Comparison of ENCODE assay signal across 1 cellular context in genomic region chr1:204359131-204359473, GRCh38.
TF ChIP-seq lines count a peak whose summit lies in the region.

No MANE protein-coding gene starts in this region.

TF ChIP-seq in WTC11, 78 proteins besides CTCF, POLR2A, EP300 and RAD21 (continued from another document):
- TF ChIP-seq ARID4B (CRISPR knock-in tag; IDR thresholded peaks at IDR 0.05; ENCODE audit: borderline replicate concordance) (no peak), MAX (CRISPR knock-in tag; IDR thresholded peaks at IDR 0.05) (no peak), ZNF121 (CRISPR knock-in tag; IDR thresholded peaks at IDR 0.05) (no peak), FOXP1 (CRISPR knock-in tag; IDR thresholded peaks at IDR 0.05; ENCODE audit: borderline replicate concordance) (no peak), IRF1 (CRISPR knock-in tag; IDR thresholded peaks at IDR 0.05) (no peak), SP1 (CRISPR knock-in tag; conservative IDR thresholded peaks at IDR 0.05) (no peak)
